18 cellular contexts compared by ENCODE assay signal in genomic region chr6:8513174-8513573, GRCh38.
"Had no signal": no experiment of that assay in that cellular context is flagged by ENCODE, and none has a peak within 500 bp of the region (broad histone marks: within the 10 kb centered on the region; RNA-seq: fewer than 3 reads in every experiment).

No MANE protein-coding gene starts in this region.

- H3K36me3 ChIP-seq: brain microvascular endothelial cell, SJSA1 had no signal

- H3K36me3 Mint-ChIP-seq: activated naive CD4-positive, alpha-beta T cell treated with anti-CD3 and anti-CD28 coated beads, Interleukin-2, amount 10 ng/mL, durations not matched to agents 7 days and 5 days; activated naive CD8-positive, alpha-beta T cell treated with anti-CD3 and anti-CD28 coated beads for 36 hours had no signal

- H3K4me1 ChIP-seq: SJSA1 had no signal

- H3K9me3 ChIP-seq: SJSA1 had no signal

- ATAC-seq: activated CD4-positive, CD25-positive, alpha-beta regulatory T cell treated with anti-CD3 and anti-CD28 coated beads, Interleukin-2, amount 50 U/mL, for 24 hours; activated CD8-positive, alpha-beta T cell treated with anti-CD3 and anti-CD28 coated beads for 36 hours; activated T-cell treated with anti-CD3 and anti-CD28 coated beads, Interleukin-2, amount 50 U/mL, for 72 hours; SK-N-SH treated with all-trans-retinoic acid at 6 μM for 48 hours had no signal

- H3K27me3 ChIP-seq: brain microvascular endothelial cell, SJSA1 had no signal

- H3K27ac ChIP-seq: brain microvascular endothelial cell, SJSA1 had no signal

- H3K27me3 Mint-ChIP-seq: activated naive CD4-positive, alpha-beta T cell treated with anti-CD3 and anti-CD28 coated beads, Interleukin-2, amount 10 ng/mL, durations not matched to agents 7 days and 5 days; activated naive CD8-positive, alpha-beta T cell treated with anti-CD3 and anti-CD28 coated beads for 36 hours had no signal

- H3K27ac Mint-ChIP-seq: activated CD8-positive, alpha-beta T cell treated with anti-CD3 and anti-CD28 coated beads for 36 hours; activated naive CD4-positive, alpha-beta T cell treated with anti-CD3 and anti-CD28 coated beads, Interleukin-2, amount 10 ng/mL, durations not matched to agents 7 days and 5 days; activated naive CD8-positive, alpha-beta T cell treated with anti-CD3 and anti-CD28 coated beads for 36 hours; activated T-cell treated with anti-CD3 and anti-CD28 coated beads, Interleukin-2, amount 50 U/mL, for 72 hours; activated T-helper 2 cell treated with anti-CD3 and anti-CD28 coated beads, Interferon-gamma antibody, Interleukin-2, Interleukin-4, amounts not matched to agents 10 μg/mL and 5 μg/mL and 100 μg/mL, durations not matched to agents 14 hours and 24 hours and 36 hours; T-helper 1 cell treated with Interleukin-12 subunit alpha and Interleukin-12 subunit beta and Interleukin-4 antibody, amounts not matched to agents 30 μg/mL and 1 μg/mL, for 36 hours had no signal

- H3K4me1 Mint-ChIP-seq: activated naive CD4-positive, alpha-beta T cell treated with anti-CD3 and anti-CD28 coated beads, Interleukin-2, amount 10 ng/mL, durations not matched to agents 7 days and 5 days; activated naive CD8-positive, alpha-beta T cell treated with anti-CD3 and anti-CD28 coated beads for 36 hours had no signal

- H3K4me3 ChIP-seq: SJSA1 had no signal

- DNase-seq: activated CD4-positive, alpha-beta T cell treated with anti-CD3 and anti-CD28 coated beads for 4 hours; activated CD8-positive, alpha-beta memory T cell treated with anti-CD3 and anti-CD28 coated beads, Interleukin-2, amount 50 U/mL, for 4 hours; activated CD8-positive, alpha-beta T cell treated with anti-CD3 and anti-CD28 coated beads for 36 hours; activated gamma-delta T cell treated with Interleukin-2 at 50 U/mL for 16 hours; activated naive CD4-positive, alpha-beta T cell treated with anti-CD3 and anti-CD28 coated beads, Interleukin-2, amount 10 ng/mL, durations not matched to agents 7 days and 5 days; activated naive CD8-positive, alpha-beta T cell treated with anti-CD3 and anti-CD28 coated beads for 36 hours; activated T-cell treated with anti-CD3 and anti-CD28 coated beads, Interleukin-2, amount 50 U/mL, for 72 hours; brain microvascular endothelial cell; MM.1S; NCI-H1105; NCI-H1694 treated with DMSO at 0.1 percent for 48 hours; NCI-H2029 treated with DMSO at 0.1 percent for 48 hours; SHP77 had no signal

- H3K4me3 Mint-ChIP-seq: activated CD8-positive, alpha-beta T cell treated with anti-CD3 and anti-CD28 coated beads for 36 hours; activated naive CD4-positive, alpha-beta T cell treated with anti-CD3 and anti-CD28 coated beads, Interleukin-2, amount 10 ng/mL, durations not matched to agents 7 days and 5 days; activated naive CD8-positive, alpha-beta T cell treated with anti-CD3 and anti-CD28 coated beads for 36 hours; activated T-cell treated with anti-CD3 and anti-CD28 coated beads, Interleukin-2, amount 50 U/mL, for 72 hours; T-helper 1 cell treated with Interleukin-12 subunit alpha and Interleukin-12 subunit beta and Interleukin-4 antibody, amounts not matched to agents 30 μg/mL and 1 μg/mL, for 36 hours had no signal

- H3K9me3 Mint-ChIP-seq: activated CD8-positive, alpha-beta T cell treated with anti-CD3 and anti-CD28 coated beads for 36 hours; activated naive CD4-positive, alpha-beta T cell treated with anti-CD3 and anti-CD28 coated beads, Interleukin-2, amount 10 ng/mL, durations not matched to agents 7 days and 5 days; activated naive CD8-positive, alpha-beta T cell treated with anti-CD3 and anti-CD28 coated beads for 36 hours; activated T-helper 2 cell treated with anti-CD3 and anti-CD28 coated beads, Interferon-gamma antibody, Interleukin-2, Interleukin-4, amounts not matched to agents 10 μg/mL and 5 μg/mL and 100 μg/mL, durations not matched to agents 14 hours and 24 hours and 36 hours; T-helper 1 cell treated with Interleukin-12 subunit alpha and Interleukin-12 subunit beta and Interleukin-4 antibody, amounts not matched to agents 30 μg/mL and 1 μg/mL, for 36 hours had no signal
